ENCODE assay signal across 40 cellular contexts in genomic region chr11:3635641-3636375, GRCh38. TPM values are rescaled to one million over a fixed set of nuclear protein-coding genes. Genes with fewer than 3 reads are reported as not detected.
"Had no signal": no experiment of that assay in that cellular context is flagged by ENCODE, and none has a peak within 500 bp of the region (broad histone marks: within the 10 kb centered on the region; RNA-seq: fewer than 3 reads in every experiment).

No MANE protein-coding gene starts in this region.

- H3K9ac ChIP-seq: SK-N-SH had no signal

- H3K9me3 Mint-ChIP-seq: activated CD4-positive, alpha-beta memory T cell treated with anti-CD3 and anti-CD28 coated beads, Interleukin-2, amount 10 ng/mL, durations not matched to agents 7 days and 5 days; activated naive CD4-positive, alpha-beta T cell treated with anti-CD3 and anti-CD28 coated beads, Interleukin-2, amount 50 U/mL, for 24 hours had no signal

- H3K27me3 ChIP-seq: adrenal gland, body of pancreas, breast epithelium, Peyer's patch had no signal

- H3K4me3 Mint-ChIP-seq: activated CD4-positive, alpha-beta memory T cell treated with anti-CD3 and anti-CD28 coated beads, Interleukin-2, amount 10 ng/mL, durations not matched to agents 7 days and 5 days; activated CD8-positive, alpha-beta memory T cell treated with anti-CD3 and anti-CD28 coated beads, Interleukin-2, amount 10 ng/mL, durations not matched to agents 7 days and 5 days; activated naive CD4-positive, alpha-beta T cell treated with anti-CD3 and anti-CD28 coated beads, Interleukin-2, amount 50 U/mL, for 24 hours had no signal

- H3K4me2 ChIP-seq: SK-N-SH had no signal

- H3K27ac ChIP-seq: adrenal gland, body of pancreas, breast epithelium, Peyer's patch, SJSA1, WERI-Rb-1 had no signal

- H3K36me3 ChIP-seq: adrenal gland, breast epithelium, Peyer's patch, SJSA1, WERI-Rb-1 had no signal

- ATAC-seq: activated CD8-positive, alpha-beta memory T cell treated with anti-CD3 and anti-CD28 coated beads, Interleukin-2, amount 10 ng/mL, durations not matched to agents 7 days and 5 days; body of pancreas; PC-3 had no signal

- H3K9me3 ChIP-seq: adrenal gland, body of pancreas, breast epithelium, Peyer's patch, SK-N-SH had no signal

- H3K27me3 Mint-ChIP-seq: activated naive CD4-positive, alpha-beta T cell treated with anti-CD3 and anti-CD28 coated beads, Interleukin-2, amount 50 U/mL, for 24 hours had no signal

- H3K4me1 ChIP-seq: adrenal gland, body of pancreas, breast epithelium, Peyer's patch, SJSA1 had no signal

- H3K4me1 Mint-ChIP-seq: activated CD4-positive, alpha-beta memory T cell treated with anti-CD3 and anti-CD28 coated beads, Interleukin-2, amount 10 ng/mL, durations not matched to agents 7 days and 5 days; activated CD8-positive, alpha-beta memory T cell treated with anti-CD3 and anti-CD28 coated beads, Interleukin-2, amount 10 ng/mL, durations not matched to agents 7 days and 5 days; activated naive CD4-positive, alpha-beta T cell treated with anti-CD3 and anti-CD28 coated beads, Interleukin-2, amount 50 U/mL, for 24 hours had no signal

- H3K36me3 Mint-ChIP-seq: activated CD8-positive, alpha-beta memory T cell treated with anti-CD3 and anti-CD28 coated beads, Interleukin-2, amount 10 ng/mL, durations not matched to agents 7 days and 5 days; activated naive CD4-positive, alpha-beta T cell treated with anti-CD3 and anti-CD28 coated beads, Interleukin-2, amount 50 U/mL, for 24 hours had no signal

- DNase-seq: activated CD4-positive, alpha-beta memory T cell treated with anti-CD3 and anti-CD28 coated beads, Interleukin-2, amount 10 ng/mL, durations not matched to agents 7 days and 5 days; activated CD4-positive, alpha-beta T cell treated with anti-CD3 and anti-CD28 coated beads for 1 hour; activated CD4-positive, alpha-beta T cell treated with anti-CD3 and anti-CD28 coated beads for 48 hours; activated CD4-positive, CD25-positive, alpha-beta regulatory T cell; activated CD8-positive, alpha-beta memory T cell treated with anti-CD3 and anti-CD28 coated beads for 24 hours; activated CD8-positive, alpha-beta memory T cell treated with anti-CD3 and anti-CD28 coated beads, Interleukin-2, amount 10 ng/mL, durations not matched to agents 7 days and 5 days; activated CD8-positive, alpha-beta memory T cell treated with anti-CD3 and anti-CD28 coated beads, Interleukin-2, amount 50 U/mL, for 48 hours; activated gamma-delta T cell; activated naive CD4-positive, alpha-beta T cell treated with Interleukin-2 at 50 U/mL for 16 hours; activated T-cell treated with anti-CD3 and anti-CD28 coated beads, Interleukin-2, amount 50 U/mL, for 48 hours; adrenal gland; body of pancreas; KG1; MM.1S; MV-4-11; NCI-H1092; NCI-H1417; NCI-H146; NCI-H187; NCI-H2029 treated with DMSO at 0.1 percent for 48 hours; NCI-H2107; NCI-H2171; NCI-H510A; NCI-H526; NCI-H748 treated with DMSO at 0.1 percent for 48 hours; NK-92 treated with Interleukin-12 subunit alpha and Interleukin-12 subunit beta, amount 100 ng/mL, for 24 hours; PC-3; Peyer's patch; RPMI8226; SHP77 treated with DMSO at 0.1 percent for 48 hours; SK-N-SH; T-helper 1 cell; T-helper 2 cell; T1000; WERI-Rb-1 had no signal

- H3K27ac Mint-ChIP-seq: activated CD4-positive, alpha-beta memory T cell treated with anti-CD3 and anti-CD28 coated beads, Interleukin-2, amount 10 ng/mL, durations not matched to agents 7 days and 5 days; activated CD8-positive, alpha-beta memory T cell treated with anti-CD3 and anti-CD28 coated beads, Interleukin-2, amount 10 ng/mL, durations not matched to agents 7 days and 5 days; activated naive CD4-positive, alpha-beta T cell treated with anti-CD3 and anti-CD28 coated beads, Interleukin-2, amount 50 U/mL, for 24 hours had no signal

- H3K4me3 ChIP-seq: adrenal gland, body of pancreas, breast epithelium, Peyer's patch, SJSA1 had no signal

- FAIRE-seq: astrocyte had no signal

RNA-seq across cellular contexts. Expression of gene ART5, which starts 6.0 kb away (rescaled TPM):
- total RNA-seq: activated CD4-positive, alpha-beta memory T cell treated with anti-CD3 and anti-CD28 coated beads, Interleukin-2, amount 10 ng/mL, durations not matched to agents 7 days and 5 days; activated CD8-positive, alpha-beta memory T cell treated with anti-CD3 and anti-CD28 coated beads, Interleukin-2, amount 10 ng/mL, durations not matched to agents 7 days and 5 days; body of pancreas; PC-3; Peyer's patch; SJSA1 had no signal

RNA-seq across cellular contexts. Expression of gene ART1, which starts 9.1 kb away (rescaled TPM):
- total RNA-seq: activated CD4-positive, alpha-beta memory T cell treated with anti-CD3 and anti-CD28 coated beads, Interleukin-2, amount 10 ng/mL, durations not matched to agents 7 days and 5 days; activated CD8-positive, alpha-beta memory T cell treated with anti-CD3 and anti-CD28 coated beads, Interleukin-2, amount 10 ng/mL, durations not matched to agents 7 days and 5 days; astrocyte; body of pancreas; breast epithelium; LHCN-M2; PC-3; Peyer's patch; SJSA1 had no signal
- polyA plus RNA-seq: adrenal gland, SK-N-SH had no signal
